In the genomic region with DNA sequence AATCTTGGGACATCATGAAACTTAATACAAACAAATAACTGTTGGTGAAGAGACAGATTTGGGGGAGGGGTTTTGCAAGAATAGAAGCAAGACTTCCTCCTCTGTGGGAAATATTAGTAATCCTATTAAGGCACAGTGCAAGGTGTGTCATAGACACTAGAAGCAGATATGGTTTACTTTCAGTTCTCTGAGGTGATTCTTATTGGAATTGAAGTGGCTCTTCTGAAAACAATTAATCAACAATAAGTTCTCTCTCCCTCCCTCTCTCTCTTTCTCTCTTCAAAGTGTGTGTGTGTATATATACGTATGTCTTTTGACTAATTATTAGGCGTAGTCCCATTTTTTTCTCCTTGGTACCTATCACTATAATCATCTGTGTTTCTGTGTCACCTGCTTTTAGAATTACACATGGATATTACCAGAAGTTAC, we compare ENCODE assay signal across 8 cellular contexts.
DNase-seq lines count a peak whose midpoint lies in the region; ATAC-seq and FAIRE-seq lines count a peak whose summit lies in the region.

No MANE protein-coding gene starts in this region.

- H3K79me2 ChIP-seq in trophoblast cell (ENCODE audit: control insufficient read depth, insufficient read depth, low read length, poor library complexity): no peaks in the 10 kb centered on the region

- H3K9me3 ChIP-seq in duodenal mucosa (ENCODE audit: control insufficient read depth in 1 of 2, low read length in 2 of 2): no peaks in the 10 kb centered on the region
- H3K9me3 ChIP-seq in trophoblast cell (ENCODE audit: insufficient read depth, low read depth, low read length): no peaks in the 10 kb centered on the region

- peak overlapping the region; percentile 57 to 58 for H3K4me3 ChIP-seq in duodenal mucosa (ENCODE audit: low read depth in 1 of 2, low read length in 2 of 2)
- no peak overlapping the region for H3K4me3 ChIP-seq in trophoblast cell (ENCODE audit: low read depth, low read length)

- peak overlapping the region; percentile 81 for H3K27ac ChIP-seq in duodenal mucosa (ENCODE audit: low read depth, low read length)
- peak overlapping the region; percentile 97 for H3K27ac ChIP-seq in trophoblast cell (ENCODE audit: low read depth, low read length)

- DNase-seq in EL (peak; percentile 15), LoVo (ENCODE audit: low spot score) (peak; percentile 42), trophoblast cell (no peak), NCI-H510A treated with DMSO at 0.1 percent for 48 hours (lab: John Stamatoyannopoulos, UW) (no peak), urothelium cell line (ENCODE audit: low spot score) (no peak), NCI-H524 treated with DMSO at 0.1 percent for 48 hours (lab: John Stamatoyannopoulos, UW) (no peak)

- H3K36me3 ChIP-seq in duodenal mucosa (ENCODE audit: control insufficient read depth in 1 of 2, insufficient read depth in 2 of 2, low read length in 2 of 2) (no peaks in the 10 kb centered on the region), trophoblast cell (ENCODE audit: control insufficient read depth in 1 of 2, insufficient read depth in 2 of 2, low read length in 2 of 2) (no peaks in the 10 kb centered on the region)

- H3K79me1 ChIP-seq in trophoblast cell (ENCODE audit: low read length): peaks cover 8% of the 10 kb centered on the region

- no peak overlapping the region for H3K23ac ChIP-seq in trophoblast cell (ENCODE audit: low read length)

- FAIRE-seq in urothelium cell line (lab: Jason Lieb, UNC): no peak

- H2BK12ac ChIP-seq in trophoblast cell (ENCODE audit: low read length): no peak overlapping the region

- H3K18ac ChIP-seq in trophoblast cell (ENCODE audit: low read length): no peak overlapping the region

- no peak overlapping the region for H2AFZ ChIP-seq in trophoblast cell (ENCODE audit: insufficient read depth, low read length, poor library complexity)

- H3K4me2 ChIP-seq in trophoblast cell (ENCODE audit: low read length): peak overlapping the region; percentile 60

- H3K9ac ChIP-seq in duodenal mucosa (ENCODE audit: low read depth in 1 of 2, low read length in 2 of 2): peak overlapping the region; percentile 40 to 67
- H3K9ac ChIP-seq in trophoblast cell (ENCODE audit: low read length): no peak overlapping the region

- H3K27me3 ChIP-seq in duodenal mucosa (ENCODE audit: control insufficient read depth in 1 of 2, insufficient read depth in 2 of 2, low read length in 2 of 2) (no peaks in the 10 kb centered on the region), trophoblast cell (ENCODE audit: insufficient read depth, low read length) (no peaks in the 10 kb centered on the region)

- peak; percentile 57 for ATAC-seq in GM21528 (IDR thresholded peaks at IDR 0.05; ENCODE audit: low FRiP score, unreplicated experiment)

- no peak overlapping the region for H3K4ac ChIP-seq in trophoblast cell (ENCODE audit: low read depth, low read length)

- no peak overlapping the region for H3K14ac ChIP-seq in trophoblast cell (ENCODE audit: low read length)

- no peak overlapping the region for H2BK120ac ChIP-seq in trophoblast cell (ENCODE audit: insufficient read depth, low read length, poor library complexity)

- H2BK5ac ChIP-seq in trophoblast cell (ENCODE audit: low read depth, low read length, poor library complexity): no peak overlapping the region

- no CpG with 5 or more reads among the region's 2 CpGs for WGBS in trophoblast cell (ENCODE audit: extremely low coverage, insufficient coverage, insufficient read length)

- H2AK5ac ChIP-seq in trophoblast cell (ENCODE audit: low read length): no peak overlapping the region

- H3K4me1 ChIP-seq in duodenal mucosa (ENCODE audit: control insufficient read depth in 1 of 2, insufficient read depth in 2 of 2, low read length in 2 of 2) (peaks cover 59 to 77% of the 10 kb centered on the region in 2 donors), trophoblast cell (ENCODE audit: control insufficient read depth in 1 of 2, insufficient read depth in 2 of 2, low read length in 2 of 2) (peaks cover 7 to 13% of the 10 kb centered on the region in 2 experiments)

- H4K12ac ChIP-seq in trophoblast cell (ENCODE audit: low read depth, low read length): no peak overlapping the region

- H4K91ac ChIP-seq in trophoblast cell (ENCODE audit: low read depth, low read length): no peak overlapping the region

- H4K8ac ChIP-seq in trophoblast cell (ENCODE audit: low read depth, low read length): no peak overlapping the region

Comparison
In these comparisons a context has a peak if more than half of its experiments do, and no peak if none do; other contexts are left out.
1. DNase-seq: peak in EL (single experiment) and LoVo (single experiment); none in trophoblast cell (0 of 2), NCI-H510A treated with DMSO at 0.1 percent for 48 hours (single experiment), urothelium cell line (single experiment) and NCI-H524 treated with DMSO at 0.1 percent for 48 hours (single experiment).